In the genomic region with DNA sequence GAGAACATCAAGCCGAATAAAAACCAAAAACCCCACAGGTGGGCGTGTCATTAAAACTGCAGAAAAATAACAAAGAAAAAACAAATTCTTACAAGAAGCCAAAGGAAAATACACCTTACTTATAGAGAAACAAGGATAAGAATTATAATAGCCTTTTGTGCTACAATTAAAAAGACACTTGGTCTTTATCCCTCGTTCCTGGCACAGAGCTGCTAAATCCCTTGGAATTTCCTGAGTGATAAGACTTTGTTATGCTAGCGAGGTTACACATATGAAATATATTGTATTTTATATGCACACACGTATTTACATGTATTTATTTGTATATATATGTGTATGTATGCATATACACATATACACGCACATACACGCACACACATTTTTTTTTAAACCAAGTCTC, we compare ENCODE assay signal across 15 cellular contexts.
A peak's percentile ranks its signal among the peaks of the same experiment; 100 is the strongest.
DNase-seq lines count a peak whose midpoint lies in the region; ATAC-seq and TF ChIP-seq lines count a peak whose summit lies in the region.
"Had no signal": no experiment of that assay in that cellular context is flagged by ENCODE, and none has a peak within 500 bp of the region (broad histone marks: within the 10 kb centered on the region; RNA-seq: fewer than 3 reads in every experiment).

No MANE protein-coding gene starts in this region.

- ATAC-seq in GM19397 (IDR thresholded peaks at IDR 0.05; ENCODE audit: unreplicated experiment): no peak

- no peak for TF ChIP-seq CTCF in smooth muscle cell (IDR thresholded peaks at IDR 0.05; ENCODE audit: borderline replicate concordance, insufficient read depth, poor library complexity, severe bottlenecking)

- no peaks in the 10 kb centered on the region for H3K27me3 Mint-ChIP-seq in activated T-helper 1 cell treated with anti-CD3 and anti-CD28 coated beads, Interleukin-12 subunit alpha, Interleukin-12 subunit beta, Interleukin-2, Interleukin-4 antibody, amounts not matched to agents 30 ng/mL and 10 ng/mL and 1 ng/mL, durations not matched to agents 14 hours and 24 hours and 36 hours (ENCODE audit: insufficient read depth)
- H3K27me3 Mint-ChIP-seq: CD4-positive, alpha-beta memory T cell had no signal

- no peaks in the 10 kb centered on the region for H3K79me2 ChIP-seq in smooth muscle cell (ENCODE audit: low read depth)

- H3F3A ChIP-seq in smooth muscle cell (ENCODE audit: low read depth): peaks cover 9% of the 10 kb centered on the region

- H3K9ac ChIP-seq in smooth muscle cell (ENCODE audit: low read depth): no peak overlapping the region
- H3K9ac ChIP-seq: GM23248 had no signal

- no peaks in the 10 kb centered on the region for H3K36me3 ChIP-seq in HAP-1 (replicated peaks)
- no peaks in the 10 kb centered on the region for H3K36me3 ChIP-seq in smooth muscle cell (ENCODE audit: low read depth)

- in situ Hi-C loops in HAP-1 (cut with MboI; ENCODE audit: low sequenced_read_pairs): no loop called here

- 69% methylated on average over 7 of the region's 7 CpGs for WGBS in smooth muscle cell (ENCODE audit: low lambda C conversion rate)

- H2AFZ ChIP-seq in smooth muscle cell (ENCODE audit: low read depth): no peak overlapping the region
- H2AFZ ChIP-seq: GM23248 had no signal

- intact Hi-C loops in activated T-helper 1 cell treated with anti-CD3 and anti-CD28 coated beads, Interleukin-12 subunit alpha, Interleukin-12 subunit beta, Interleukin-2, Interleukin-4 antibody, amounts not matched to agents 30 ng/mL and 10 ng/mL and 1 ng/mL, durations not matched to agents 14 hours and 24 hours and 36 hours (cut with micrococcal nuclease): no loop called here

- H3K36me3 Mint-ChIP-seq in activated T-helper 1 cell treated with anti-CD3 and anti-CD28 coated beads, Interleukin-12 subunit alpha, Interleukin-12 subunit beta, Interleukin-2, Interleukin-4 antibody, amounts not matched to agents 30 ng/mL and 10 ng/mL and 1 ng/mL, durations not matched to agents 14 hours and 24 hours and 36 hours (ENCODE audit: low read depth): no peaks in the 10 kb centered on the region
- H3K36me3 Mint-ChIP-seq: CD4-positive, alpha-beta memory T cell had no signal

- no peak overlapping the region for H3K27ac ChIP-seq in smooth muscle cell (ENCODE audit: low read depth)
- H3K27ac ChIP-seq: GM23248 had no signal

- no peaks in the 10 kb centered on the region for H4K20me1 ChIP-seq in smooth muscle cell (ENCODE audit: low read depth)

- H3K4me3 ChIP-seq in HAP-1: no peak overlapping the region
- H3K4me3 ChIP-seq in smooth muscle cell: no peak overlapping the region
- H3K4me3 ChIP-seq: GM23248 had no signal

- H3K4me2 ChIP-seq in smooth muscle cell: peak overlapping the region; percentile 39

- no peak overlapping the region for H3K4me3 Mint-ChIP-seq in activated T-helper 1 cell treated with anti-CD3 and anti-CD28 coated beads, Interleukin-12 subunit alpha, Interleukin-12 subunit beta, Interleukin-2, Interleukin-4 antibody, amounts not matched to agents 30 ng/mL and 10 ng/mL and 1 ng/mL, durations not matched to agents 14 hours and 24 hours and 36 hours
- H3K4me3 Mint-ChIP-seq: CD4-positive, alpha-beta memory T cell had no signal

- no peaks in the 10 kb centered on the region for H3K4me1 Mint-ChIP-seq in activated T-helper 1 cell treated with anti-CD3 and anti-CD28 coated beads, Interleukin-12 subunit alpha, Interleukin-12 subunit beta, Interleukin-2, Interleukin-4 antibody, amounts not matched to agents 30 ng/mL and 10 ng/mL and 1 ng/mL, durations not matched to agents 14 hours and 24 hours and 36 hours (ENCODE audit: low read depth)
- H3K4me1 Mint-ChIP-seq: CD4-positive, alpha-beta memory T cell had no signal

- H3K27me3 ChIP-seq in HAP-1 (ENCODE audit: low read depth) (no peaks in the 10 kb centered on the region), smooth muscle cell (ENCODE audit: low read depth) (no peaks in the 10 kb centered on the region)

- H3K9me3 ChIP-seq in HAP-1 (no peaks in the 10 kb centered on the region), smooth muscle cell (replicated peaks; ENCODE audit: low read depth) (no peaks in the 10 kb centered on the region)

- DNase-seq in HAP-1 (ENCODE audit: low spot score in 2 of 2) (peak; percentile 15 to 45), amniotic epithelial cell (ENCODE audit: low read depth) (peak; percentile 59), iris pigment epithelial cell (ENCODE audit: low read depth) (peak; percentile 6), smooth muscle cell (lab: John Stamatoyannopoulos, UW; ENCODE audit: unreplicated experiment) (no peak), NCI-H510A treated with DMSO at 0.1 percent for 48 hours (lab: John Stamatoyannopoulos, UW) (no peak)
- DNase-seq in stimulated activated CD4-positive, alpha-beta T cell treated with anti-CD3 and anti-CD28 coated beads, Interleukin-4, amount 100 ng/mL, for 4 hours: no peak
- no peak for DNase-seq in activated T-helper 1 cell treated with anti-CD3 and anti-CD28 coated beads, Interleukin-12 subunit alpha, Interleukin-12 subunit beta, Interleukin-2, Interleukin-4 antibody, amounts not matched to agents 30 ng/mL and 10 ng/mL and 1 ng/mL, durations not matched to agents 14 hours and 24 hours and 36 hours (ENCODE audit: low spot score)
- DNase-seq: C1 segment of cervical spinal cord; Calu3; CD4-positive, alpha-beta memory T cell; COR-L47; DMS53; DND-41; GM23248 had no signal

- no peaks in the 10 kb centered on the region for H3K9me3 Mint-ChIP-seq in activated T-helper 1 cell treated with anti-CD3 and anti-CD28 coated beads, Interleukin-12 subunit alpha, Interleukin-12 subunit beta, Interleukin-2, Interleukin-4 antibody, amounts not matched to agents 30 ng/mL and 10 ng/mL and 1 ng/mL, durations not matched to agents 14 hours and 24 hours and 36 hours

- no peak overlapping the region for H3K27ac Mint-ChIP-seq in activated T-helper 1 cell treated with anti-CD3 and anti-CD28 coated beads, Interleukin-12 subunit alpha, Interleukin-12 subunit beta, Interleukin-2, Interleukin-4 antibody, amounts not matched to agents 30 ng/mL and 10 ng/mL and 1 ng/mL, durations not matched to agents 14 hours and 24 hours and 36 hours
- H3K27ac Mint-ChIP-seq: CD4-positive, alpha-beta memory T cell had no signal

- H3K4me1 ChIP-seq in HAP-1: peaks cover 11% of the 10 kb centered on the region
- peaks cover 14% of the 10 kb centered on the region for H3K4me1 ChIP-seq in smooth muscle cell (ENCODE audit: low read depth)

Comparison
In these comparisons a context has a peak if more than half of its experiments do, and no peak if none do; other contexts are left out.
1. DNase-seq: peak in HAP-1 (2 of 2), amniotic epithelial cell (single experiment) and iris pigment epithelial cell (single experiment); none in smooth muscle cell (single experiment), stimulated activated CD4-positive, alpha-beta T cell treated with anti-CD3 and anti-CD28 coated beads, Interleukin-4, amount 100 ng/mL, for 4 hours (0 of 2), activated T-helper 1 cell treated with anti-CD3 and anti-CD28 coated beads, Interleukin-12 subunit alpha, Interleukin-12 subunit beta, Interleukin-2, Interleukin-4 antibody, amounts not matched to agents 30 ng/mL and 10 ng/mL and 1 ng/mL, durations not matched to agents 14 hours and 24 hours and 36 hours (single experiment) and NCI-H510A treated with DMSO at 0.1 percent for 48 hours (single experiment).